Comparison of ENCODE assay signal across 9 cellular contexts in the genomic region with DNA sequence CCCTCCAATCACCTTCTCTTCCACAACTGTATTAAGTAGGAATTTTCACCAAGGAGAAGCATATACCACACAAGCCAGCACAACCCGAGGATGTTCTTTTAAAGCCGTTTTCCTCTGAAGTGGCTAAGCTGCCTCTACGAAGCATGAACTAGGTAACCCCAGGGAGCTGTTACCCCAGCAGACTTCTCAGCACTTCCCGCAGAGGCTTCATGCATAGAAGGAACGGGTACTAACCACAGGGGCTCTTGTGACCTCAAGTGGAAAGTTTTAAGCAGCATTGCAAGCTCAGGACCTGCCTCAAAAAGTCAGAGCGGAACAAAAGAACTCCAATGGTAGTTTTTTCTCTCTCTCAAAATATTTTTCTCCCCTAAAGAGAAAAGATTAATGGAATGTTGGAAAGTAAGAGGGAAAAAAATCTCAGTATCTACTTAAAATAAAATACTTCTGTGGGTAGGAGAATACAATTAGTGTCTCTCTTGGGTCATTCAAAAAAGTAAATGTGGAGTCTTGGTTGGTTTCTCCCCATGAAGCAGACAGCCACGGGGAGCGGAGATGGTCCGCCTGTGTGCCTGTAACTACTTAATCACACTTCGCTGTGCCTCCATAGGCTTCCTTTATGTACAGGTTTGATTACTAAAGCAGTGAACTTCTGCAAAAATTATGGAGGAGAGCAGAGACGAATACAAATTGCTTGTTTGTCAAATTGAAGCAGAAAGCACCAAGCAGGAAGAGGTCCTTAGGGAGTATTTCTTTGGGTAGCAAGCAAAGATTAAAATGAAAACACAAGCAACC. TPM values are rescaled to one million over a fixed set of nuclear protein-coding genes. Genes with fewer than 3 reads are reported as not detected.
DNase-seq lines count a peak whose midpoint lies in the region; ATAC-seq, FAIRE-seq and TF ChIP-seq lines count a peak whose summit lies in the region.
"Had no signal": no experiment of that assay in that cellular context is flagged by ENCODE, and none has a peak within 500 bp of the region (broad histone marks: within the 10 kb centered on the region; RNA-seq: fewer than 3 reads in every experiment).

No MANE protein-coding gene starts in this region.

- peak; percentile 67 for ATAC-seq in GM19468 (IDR thresholded peaks at IDR 0.05; ENCODE audit: extremely low read depth, unreplicated experiment)
- peak; percentile 98 for ATAC-seq in activated naive CD4-positive, alpha-beta T cell treated with anti-CD3 and anti-CD28 coated beads, Interleukin-2, amount 50 U/mL, for 72 hours

- no peaks in the 10 kb centered on the region for H3K9me3 ChIP-seq in A673 (ENCODE audit: low read depth, low read length, poor library complexity, severe bottlenecking)
- no peaks in the 10 kb centered on the region for H3K9me3 ChIP-seq in sigmoid colon

- POLR2A ChIA-PET in A673 (lab: Charles Lee; ENCODE audit: low non-redundant PET): no interaction called here

- peaks cover 19 to 20% of the 10 kb centered on the region in 2 donors for H3K36me3 Mint-ChIP-seq in activated naive CD4-positive, alpha-beta T cell treated with anti-CD3 and anti-CD28 coated beads, Interleukin-2, amount 50 U/mL, for 72 hours

- peak; percentile 47 for DNase-seq in A673 (ENCODE audit: low spot score)
- DNase-seq in Jurkat, Clone E6-1 (ENCODE audit: low read depth, low spot score): peak; percentile 99
- peak; percentile 46 to 62 for DNase-seq in activated naive CD4-positive, alpha-beta T cell treated with anti-CD3 and anti-CD28 coated beads, Interleukin-2, amount 50 U/mL, for 72 hours (ENCODE audit: low spot score in 2 of 2)
- DNase-seq in stimulated activated CD4-positive, alpha-beta T cell treated with anti-CD3 and anti-CD28 coated beads, Interleukin-2, amount 100 ng/mL, for 4 hours (ENCODE audit: low read depth): peak; percentile 24
- no peak for DNase-seq in sigmoid colon
- no peak for DNase-seq in H54 (ENCODE audit: insufficient read length, low spot score)
- DNase-seq in SHP77 (lab: John Stamatoyannopoulos, UW): no peak

- no peak overlapping the region for H3K4me3 ChIP-seq in A673 (ENCODE audit: low read depth, low read length, poor library complexity, severe bottlenecking)
- peak overlapping the region; percentile 37 for H3K4me3 ChIP-seq in Jurkat, Clone E6-1 (ENCODE audit: low read length)
- no peak overlapping the region for H3K4me3 ChIP-seq in sigmoid colon

- BruUV-seq in A673 (replicated peaks; lab: Mats Ljungman, UMichigan): no TSS peak

- WGBS in sigmoid colon, 2 donors: 49 to 73% methylated on average over 11 of the region's 11 CpGs

- TF ChIP-seq POLR2A in sigmoid colon (IDR thresholded peaks at IDR 0.05) (no peak), H54 (IDR thresholded peaks at IDR 0.05; ENCODE audit: low read depth, low read length) (no peak)

- FAIRE-seq in H54 (lab: Jason Lieb, UNC): no peak

- TF ChIP-seq CTCF in A673 (conservative IDR thresholded peaks at IDR 0.05; ENCODE audit: low read depth, low read length) (no peak), sigmoid colon (IDR thresholded peaks at IDR 0.05) (no peak)

- H3K4me1 ChIP-seq in A673 (ENCODE audit: insufficient read depth, low read length, poor library complexity, severe bottlenecking): no peaks in the 10 kb centered on the region
- H3K4me1 ChIP-seq in sigmoid colon: peaks cover 0 to 12% (median 2%) of the 10 kb centered on the region in 4 donors
- H3K4me1 ChIP-seq: parathyroid adenoma had no signal

- H3K9me3 Mint-ChIP-seq in activated naive CD4-positive, alpha-beta T cell treated with anti-CD3 and anti-CD28 coated beads, Interleukin-2, amount 50 U/mL, for 72 hours: no peaks in the 10 kb centered on the region

- intact Hi-C loops in A673 (cut with micrococcal nuclease; ENCODE audit: unreplicated experiment): no loop called here
- intact Hi-C loops in sigmoid colon (cut with DNase I): no loop called here

- no peak for TF ChIP-seq EP300 in sigmoid colon (IDR thresholded peaks at IDR 0.05)

- H3K36me3 ChIP-seq in A673 (ENCODE audit: insufficient read depth, low read length, poor library complexity, severe bottlenecking) (peaks cover 29% of the 10 kb centered on the region), sigmoid colon (peaks cover 0 to 51% (median 6%) of the 10 kb centered on the region in 4 donors)

- CTCF ChIA-PET in A673 (lab: Charles Lee): no interaction called here

- peak overlapping the region; percentile 46 to 70 for H3K27ac Mint-ChIP-seq in activated naive CD4-positive, alpha-beta T cell treated with anti-CD3 and anti-CD28 coated beads, Interleukin-2, amount 50 U/mL, for 72 hours

- no peaks in the 10 kb centered on the region for H3K27me3 ChIP-seq in A673 (replicated peaks; ENCODE audit: insufficient read depth, low read depth, low read length, poor library complexity)
- H3K27me3 ChIP-seq in sigmoid colon: no peaks in the 10 kb centered on the region

- H3K27ac ChIP-seq in A673 (ENCODE audit: low read depth, low read length, poor library complexity, severe bottlenecking) (no peak overlapping the region), sigmoid colon (no peak overlapping the region)
- H3K27ac ChIP-seq: parathyroid adenoma had no signal

RNA-seq across cellular contexts. Expression of a gene that starts 40.9 kb away (rescaled TPM):
- total RNA-seq in A673 (2021) (20.5 and 21.0 TPM in 2 replicates), sigmoid colon (10 to 100 TPM in 3 of 4 donors, 1 to 10 TPM in 1; 9.9 to 15.5 (median 13.8) TPM)
- polyA plus RNA-seq in Jurkat, Clone E6-1 (2012; ENCODE audit: insufficient read depth, insufficient read length): 10.9 TPM
- total RNA-seq in activated naive CD4-positive, alpha-beta T cell treated with anti-CD3 and anti-CD28 coated beads, Interleukin-2, amount 50 U/mL, for 72 hours: 10 to 100 TPM; 18.7 to 20.3 TPM
- 1 to 10 TPM; 6.0 to 10.0 (median 8.6) TPM for polyA plus RNA-seq in sigmoid colon

RNA-seq across cellular contexts. Expression of a gene that starts 52.0 kb away (rescaled TPM):
- total RNA-seq in A673 (2021): 2.6 and 2.8 TPM in 2 replicates
- 15.4 TPM for polyA plus RNA-seq in Jurkat, Clone E6-1 (2012; ENCODE audit: insufficient read depth, insufficient read length)
- total RNA-seq in activated naive CD4-positive, alpha-beta T cell treated with anti-CD3 and anti-CD28 coated beads, Interleukin-2, amount 50 U/mL, for 72 hours: 10 to 100 TPM; 13.5 to 27.4 TPM
- total RNA-seq in sigmoid colon: 10 to 100 TPM; 10.3 to 12.2 (median 11.0) TPM
- 1 to 10 TPM; 1.8 to 8.4 (median 3.2) TPM for polyA plus RNA-seq in sigmoid colon

Comparison
In these comparisons a context has a peak if more than half of its experiments do, and no peak if none do; other contexts are left out.
1. DNase-seq: peak in A673 (single experiment), Jurkat, Clone E6-1 (single experiment), activated naive CD4-positive, alpha-beta T cell treated with anti-CD3 and anti-CD28 coated beads, Interleukin-2, amount 50 U/mL, for 72 hours (2 of 2) and stimulated activated CD4-positive, alpha-beta T cell treated with anti-CD3 and anti-CD28 coated beads, Interleukin-2, amount 100 ng/mL, for 4 hours (single experiment); none in sigmoid colon (single experiment), H54 (single experiment) and SHP77 (0 of 2).